In genomic region chr1:8822383-8823294, GRCh38 we compare ENCODE assay signal across 8 cellular contexts.
DNase-seq lines count a peak whose midpoint lies in the region.

No MANE protein-coding gene starts in this region.

- H3K9ac ChIP-seq in BLaER1 treated with 17β-estradiol and CSF1 and Interleukin-3, amounts not matched to agents 10 nM and 100 nM, result peak overlapping the region in 3 of 11 experiments; percentile 25 to 55 (median 35); a peak in 5 of 22 replicates
- no peak overlapping the region for H3K9ac ChIP-seq in adipocyte (ENCODE audit: low read length)

- H3K9me3 ChIP-seq in BLaER1 treated with 17β-estradiol and CSF1 and Interleukin-3, amounts not matched to agents 10 nM and 100 nM (replicated peaks in 1 of 11), result no peaks in the 10 kb centered on the region
- no peaks in the 10 kb centered on the region for H3K9me3 ChIP-seq in adipocyte (ENCODE audit: control insufficient read depth, low read length)

- H3K27ac ChIP-seq in BLaER1 treated with 17β-estradiol and CSF1 and Interleukin-3, amounts not matched to agents 10 nM and 100 nM, result peak overlapping the region in 5 of 11 experiments; percentile 0 to 78 (median 56); a peak in 8 of 22 replicates

- H3K4me2 ChIP-seq in BLaER1 treated with 17β-estradiol and CSF1 and Interleukin-3, amounts not matched to agents 10 nM and 100 nM, result peak overlapping the region; percentile 23 to 87 (median 48); a peak in 21 of 22 replicates

- H3K4me3 ChIP-seq in BLaER1 treated with 17β-estradiol and CSF1 and Interleukin-3, amounts not matched to agents 10 nM and 100 nM, result peak overlapping the region in 2 of 10 experiments; percentile 9 to 17; a peak in 2 of 20 replicates
- no peak overlapping the region for H3K4me3 ChIP-seq in adipocyte (ENCODE audit: low read length)

- H3K36me3 ChIP-seq in BLaER1 treated with 17β-estradiol and CSF1 and Interleukin-3, amounts not matched to agents 10 nM and 100 nM, result no peaks in the 10 kb centered on the region
- no peaks in the 10 kb centered on the region for H3K36me3 ChIP-seq in adipocyte (ENCODE audit: control insufficient read depth, insufficient read depth, low read length, severe bottlenecking)

- no peaks in the 10 kb centered on the region for H3K27me3 ChIP-seq in BLaER1 treated with 17β-estradiol and CSF1 and Interleukin-3, amounts not matched to agents 10 nM and 100 nM
- H3K27me3 ChIP-seq in adipocyte (replicated peaks; ENCODE audit: control insufficient read depth, insufficient read depth, low read length), result no peaks in the 10 kb centered on the region

- peaks cover 21 to 67% (median 34%) of the 10 kb centered on the region in 10 experiments for H3K4me1 ChIP-seq in BLaER1 treated with 17β-estradiol and CSF1 and Interleukin-3, amounts not matched to agents 10 nM and 100 nM
- H3K4me1 ChIP-seq in adipocyte (ENCODE audit: control insufficient read depth, insufficient read depth, low read length), result peaks cover 23% of the 10 kb centered on the region

- no peaks in the 10 kb centered on the region for H4K20me1 ChIP-seq in BLaER1 treated with 17β-estradiol and CSF1 and Interleukin-3, amounts not matched to agents 10 nM and 100 nM

- DNase-seq in NCI-H128 (lab: John Stamatoyannopoulos, UW; ENCODE audit: unreplicated experiment) (peak; percentile 65), adipocyte (ENCODE audit: low read depth) (peak; percentile 86), kidney tubule cell (ENCODE audit: low spot score) (peak; percentile 92), T-helper 1 cell (no peak), cerebellar nuclear complex (lab: John Stamatoyannopoulos, UW) (no peak), NK-92 (lab: John Stamatoyannopoulos, UW; ENCODE audit: unreplicated experiment) (no peak)
- DNase-seq in stimulated activated CD4-positive, alpha-beta T cell treated with anti-CD3 and anti-CD28 coated beads, Interleukin-1b, Interleukin-23, amount 100 ng/mL, for 48 hours, result no peak

Comparison
In these comparisons a context has a peak if more than half of its experiments do, and no peak if none do; other contexts are left out.
1. DNase-seq: peak in NCI-H128 (single experiment), adipocyte (single experiment) and kidney tubule cell (single experiment); none in T-helper 1 cell (0 of 5), cerebellar nuclear complex (0 of 2), stimulated activated CD4-positive, alpha-beta T cell treated with anti-CD3 and anti-CD28 coated beads, Interleukin-1b, Interleukin-23, amount 100 ng/mL, for 48 hours (single experiment) and NK-92 (single experiment).